1 cellular context compared by ENCODE assay signal in the genomic region with DNA sequence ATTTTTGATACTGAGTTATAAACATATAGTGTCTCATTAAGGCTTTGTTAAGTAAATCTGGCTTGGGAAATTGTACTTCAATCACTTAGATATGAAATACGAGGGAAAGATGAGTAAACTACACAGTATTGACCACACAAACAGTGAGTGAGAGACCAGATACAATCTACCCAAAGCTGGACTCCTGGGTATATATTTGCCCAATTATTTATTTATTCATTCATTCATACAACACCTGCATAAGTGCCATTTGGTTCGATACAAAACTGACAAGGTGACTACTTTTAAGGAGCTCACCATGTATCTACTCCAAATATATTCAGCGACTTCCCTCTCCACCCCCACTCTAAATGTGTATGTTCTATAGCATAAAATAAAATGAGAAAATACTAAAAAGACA.
TF ChIP-seq lines count a peak whose summit lies in the region.

No MANE protein-coding gene starts in this region.

TF ChIP-seq in endothelial cell of umbilical vein, 7 proteins besides CTCF, POLR2A, EP300 and RAD21:
- no peak for TF ChIP-seq POLR2AphosphoS5 (IDR thresholded peaks at IDR 0.05; ENCODE audit: insufficient read depth, low read depth, low read length)
- no peak for TF ChIP-seq JUN (IDR thresholded peaks at IDR 0.05; ENCODE audit: borderline replicate concordance, insufficient read depth, insufficient read length, low read depth)
- no peak for TF ChIP-seq EZH2 (IDR thresholded peaks at IDR 0.05; ENCODE audit: borderline replicate concordance, low read depth, low read length, severe bottlenecking)
- TF ChIP-seq MYC (IDR thresholded peaks at IDR 0.05; ENCODE audit: low read depth, low read length): no peak
- no peak for TF ChIP-seq GATA2 (IDR thresholded peaks at IDR 0.05; ENCODE audit: insufficient read depth, insufficient read length, low read depth, low read length)
- TF ChIP-seq FOS (IDR thresholded peaks at IDR 0.05; ENCODE audit: borderline replicate concordance, insufficient read depth, low read length): no peak
- TF ChIP-seq, protein P1, sequence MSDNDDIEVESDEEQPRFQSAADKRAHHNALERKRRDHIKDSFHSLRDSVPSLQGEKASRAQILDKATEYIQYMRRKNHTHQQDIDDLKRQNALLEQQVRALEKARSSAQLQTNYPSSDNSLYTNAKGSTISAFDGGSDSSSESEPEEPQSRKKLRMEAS (IDR thresholded peaks at IDR 0.05; ENCODE audit: insufficient read depth, insufficient read length): no peak
